In genomic region chr17:2925011-2925410, GRCh38 we compare ENCODE assay signal across 1 cellular context.
TF ChIP-seq lines count a peak whose summit lies in the region.

No MANE protein-coding gene starts in this region.

TF ChIP-seq in HepG2, 621 proteins besides CTCF, POLR2A, EP300 and RAD21:
- TF ChIP-seq ZNF142 (CRISPR knock-in tag; IDR thresholded peaks at IDR 0.05) (no peak), ZNF777 (CRISPR knock-in tag; IDR thresholded peaks at IDR 0.05) (no peak), ZNF670 (CRISPR knock-in tag; IDR thresholded peaks at IDR 0.05; ENCODE audit: borderline replicate concordance) (no peak), CC2D1A (CRISPR knock-in tag; IDR thresholded peaks at IDR 0.05) (no peak), CAMTA2 (CRISPR knock-in tag; IDR thresholded peaks at IDR 0.05; ENCODE audit: borderline replicate concordance) (no peak), ADNP (CRISPR knock-in tag; IDR thresholded peaks at IDR 0.05) (no peak), ELF1 (CRISPR knock-in tag; IDR thresholded peaks at IDR 0.05) (no peak), KIAA2018 (CRISPR knock-in tag; IDR thresholded peaks at IDR 0.05; ENCODE audit: borderline replicate concordance) (no peak), NFKB2 (CRISPR knock-in tag; IDR thresholded peaks at IDR 0.05; ENCODE audit: borderline replicate concordance) (no peak), SYNCRIP (IDR thresholded peaks at IDR 0.05; ENCODE audit: insufficient read depth, low read depth, low read length) (no peak), MTF1 (CRISPR knock-in tag; IDR thresholded peaks at IDR 0.05) (no peak)
TF ChIP-seq in HepG2: peak in this region for 0.
